Comparison of ENCODE assay signal across 26 cellular contexts in the genomic region with DNA sequence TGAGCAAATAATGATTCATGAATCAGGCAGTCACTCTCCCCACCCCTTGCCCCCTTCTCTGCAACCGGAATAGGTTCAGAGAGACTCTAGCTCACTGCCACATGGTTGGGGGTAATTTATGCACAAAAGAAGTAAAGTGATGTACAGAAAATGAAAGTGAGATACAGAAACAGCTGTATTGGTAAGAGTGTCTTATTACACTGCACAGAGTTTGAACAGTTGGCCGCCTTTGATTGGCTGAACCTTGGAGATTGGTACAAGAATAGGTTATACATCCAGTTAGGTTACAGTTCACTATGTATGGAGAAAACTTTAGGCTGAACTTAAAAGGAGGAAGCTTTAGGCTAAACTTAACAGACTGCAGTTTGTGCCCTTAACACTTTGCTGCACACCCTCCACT.
"Had no signal": no experiment of that assay in that cellular context is flagged by ENCODE, and none has a peak within 500 bp of the region (broad histone marks: within the 10 kb centered on the region; RNA-seq: fewer than 3 reads in every experiment).

No MANE protein-coding gene starts in this region.

- H3K27ac Mint-ChIP-seq: dendritic cell treated with granulocyte-macrophage colony-stimulating factor and Interleukin-4, amounts not matched to agents 40 ng/mL and 50 ng/mL, for 4 days; endodermal cell; naive thymus-derived CD8-positive, alpha-beta T cell; nephron progenitor cell; stimulated activated memory B cell treated with anti-CD40 and anti-IgM and Interleukin-4, amounts not matched to agents 10 μg/mL and 1 μg/mL and 100 μg/mL, for 72 hours; type B pancreatic cell had no signal

- H3K27me3 Mint-ChIP-seq: dendritic cell treated with granulocyte-macrophage colony-stimulating factor and Interleukin-4, amounts not matched to agents 40 ng/mL and 50 ng/mL, for 4 days; stimulated activated memory B cell treated with anti-CD40 and anti-IgM and Interleukin-4, amounts not matched to agents 10 μg/mL and 1 μg/mL and 100 μg/mL, for 72 hours; type B pancreatic cell had no signal

- H3K36me3 Mint-ChIP-seq: naive thymus-derived CD8-positive, alpha-beta T cell; stimulated activated memory B cell treated with anti-CD40 and anti-IgM and Interleukin-4, amounts not matched to agents 10 μg/mL and 1 μg/mL and 100 μg/mL, for 72 hours; type B pancreatic cell had no signal

- H3K27me3 ChIP-seq: gastrocnemius medialis, hepatocyte, sigmoid colon, testis, tibial artery had no signal

- H3K4me2 ChIP-seq: hepatocyte had no signal

- DNase-seq: effector CD8-positive, alpha-beta T cell; endodermal cell; foreskin fibroblast; gastrocnemius medialis; heart left ventricle; islet precursor cell; left ventricle myocardium superior; lower lobe of right lung; naive thymus-derived CD8-positive, alpha-beta T cell; nephron progenitor cell; nucleus accumbens; psoas muscle; right cardiac atrium; sigmoid colon; stimulated activated CD4-positive, alpha-beta T cell treated with anti-CD3 and anti-CD28 coated beads, Interleukin-2, amount 100 ng/mL, for 24 hours; stimulated activated CD4-positive, alpha-beta T cell treated with anti-CD3 and anti-CD28 coated beads, Interleukin-4, amount 100 ng/mL, for 24 hours; stimulated activated naive CD8-positive, alpha-beta T cell treated with anti-CD3 and anti-CD28 coated beads, Interleukin-15, Interleukin-2, amounts not matched to agents 100 U/mL and 50 U/mL, for 24 hours; substantia nigra; testis; tibial artery had no signal

- H3K4me3 Mint-ChIP-seq: dendritic cell treated with granulocyte-macrophage colony-stimulating factor and Interleukin-4, amounts not matched to agents 40 ng/mL and 50 ng/mL, for 4 days; endodermal cell; naive thymus-derived CD8-positive, alpha-beta T cell; nephron progenitor cell; stimulated activated memory B cell treated with anti-CD40 and anti-IgM and Interleukin-4, amounts not matched to agents 10 μg/mL and 1 μg/mL and 100 μg/mL, for 72 hours; type B pancreatic cell had no signal

- H3K4me1 ChIP-seq: gastrocnemius medialis, heart left ventricle, lower lobe of right lung, psoas muscle, sigmoid colon, testis, tibial artery had no signal

- ATAC-seq: esophagus mucosa; gastrocnemius medialis; heart left ventricle; left ventricle myocardium superior; lower lobe of right lung; naive thymus-derived CD8-positive, alpha-beta T cell; psoas muscle; right cardiac atrium; stimulated activated memory B cell treated with anti-CD40 and anti-IgM and Interleukin-4, amounts not matched to agents 10 μg/mL and 1 μg/mL and 100 μg/mL, for 72 hours; stimulated activated naive CD8-positive, alpha-beta T cell treated with anti-CD3 and anti-CD28 coated beads, Interleukin-15, Interleukin-2, amounts not matched to agents 100 U/mL and 50 U/mL, for 24 hours had no signal

- H3K4me3 ChIP-seq: gastrocnemius medialis, heart left ventricle, hepatocyte, lower lobe of right lung, psoas muscle, sigmoid colon, testis, tibial artery had no signal

- H3K4me1 Mint-ChIP-seq: nephron progenitor cell; stimulated activated memory B cell treated with anti-CD40 and anti-IgM and Interleukin-4, amounts not matched to agents 10 μg/mL and 1 μg/mL and 100 μg/mL, for 72 hours had no signal

- H3K36me3 ChIP-seq: gastrocnemius medialis, heart left ventricle, lower lobe of right lung, sigmoid colon, tibial artery had no signal

- H2AFZ ChIP-seq: hepatocyte had no signal

- H3K27ac ChIP-seq: epithelial cell of prostate, gastrocnemius medialis, heart left ventricle, hepatocyte, lower lobe of right lung, psoas muscle, sigmoid colon, testis, tibial artery had no signal

- H3K9me3 Mint-ChIP-seq: dendritic cell treated with granulocyte-macrophage colony-stimulating factor and Interleukin-4, amounts not matched to agents 40 ng/mL and 50 ng/mL, for 4 days; endodermal cell; naive thymus-derived CD8-positive, alpha-beta T cell; nephron progenitor cell; stimulated activated memory B cell treated with anti-CD40 and anti-IgM and Interleukin-4, amounts not matched to agents 10 μg/mL and 1 μg/mL and 100 μg/mL, for 72 hours; type B pancreatic cell had no signal

- H3K79me2 ChIP-seq: hepatocyte had no signal

- H3K9me3 ChIP-seq: gastrocnemius medialis, heart left ventricle, lower lobe of right lung, psoas muscle, sigmoid colon, testis, tibial artery had no signal
